Comparison of ENCODE assay signal across 1 cellular context in genomic region chr7:28481131-28481926, GRCh38.
A peak's percentile ranks its signal among the peaks of the same experiment; 100 is the strongest.
TF ChIP-seq lines count a peak whose summit lies in the region.

No MANE protein-coding gene starts in this region.

TF ChIP-seq in GM12878, 131 proteins besides CTCF, POLR2A, EP300 and RAD21 (continued from another document and continues in another):
- TF ChIP-seq ZNF687 (IDR thresholded peaks at IDR 0.05) (peak; percentile 69), HSF1 (IDR thresholded peaks at IDR 0.05; ENCODE audit: low read depth, low read length) (no peak), USF2 (IDR thresholded peaks at IDR 0.05; ENCODE audit: borderline replicate concordance, low read depth, low read length) (no peak), ZSCAN29 (IDR thresholded peaks at IDR 0.05) (no peak), JUNB (IDR thresholded peaks at IDR 0.05) (peak; percentile 94), SREBF2 (IDR thresholded peaks at IDR 0.05; ENCODE audit: low read length) (no peak), GABPA (IDR thresholded peaks at IDR 0.05; ENCODE audit: low read depth) (peak; percentile 59; the same call in 1 of the 2 replicates), CEBPZ (IDR thresholded peaks at IDR 0.05; ENCODE audit: low read depth, low read length) (no peak), ZBTB40 (IDR thresholded peaks at IDR 0.05; ENCODE audit: borderline replicate concordance) (no peak), POLR2AphosphoS5 (IDR thresholded peaks at IDR 0.05; ENCODE audit: low read length) (no peak), LARP7 (IDR thresholded peaks at IDR 0.05) (no peak), ZNF217 (IDR thresholded peaks at IDR 0.05) (peak; percentile 47; the same call in 1 of the 2 replicates), JUND (IDR thresholded peaks at IDR 0.05; ENCODE audit: low read depth, low read length) (0 out of 2 replicates have a peak, but pooled peaks have one; percentile 49), FOXK2 (IDR thresholded peaks at IDR 0.05) (no peak), SMAD5 (IDR thresholded peaks at IDR 0.05; ENCODE audit: low read depth) (peak; percentile 76), RCOR1 (conservative IDR thresholded peaks at IDR 0.05; ENCODE audit: low read depth, low read length) (peak; percentile 76; the same call in 1 of the 2 replicates), TBL1XR1 (IDR thresholded peaks at IDR 0.05; ENCODE audit: low read depth, low read length) (peak; percentile 99), USF1 (IDR thresholded peaks at IDR 0.05; ENCODE audit: borderline replicate concordance, extremely low read length, insufficient read depth, low read depth, low read length) (no peak), WRNIP1 (IDR thresholded peaks at IDR 0.05; ENCODE audit: borderline replicate concordance, low read depth, low read length) (no peak), RFX5 (IDR thresholded peaks at IDR 0.05; ENCODE audit: low read depth, low read length) (no peak), RUNX3 (IDR thresholded peaks at IDR 0.05; ENCODE audit: low read length) (peak; percentile 99), STAT3 (IDR thresholded peaks at IDR 0.05; ENCODE audit: low read depth, low read length) (peak; percentile 90), E2F8 (IDR thresholded peaks at IDR 0.05; ENCODE audit: low read depth, partially characterized antibody) (peak; percentile 32), MYB (IDR thresholded peaks at IDR 0.05; ENCODE audit: borderline replicate concordance, low read depth, low read length) (no peak), ZNF622 (IDR thresholded peaks at IDR 0.05) (no peak), POLR2AphosphoS2 (IDR thresholded peaks at IDR 0.05; ENCODE audit: low read depth, low read length) (no peak), CUX1 (IDR thresholded peaks at IDR 0.05; ENCODE audit: insufficient replicate concordance, low read depth, low read length) (peak; percentile 38), HDGF (IDR thresholded peaks at IDR 0.05) (peak; percentile 68; the same call in 1 of the 2 replicates), ASH2L (IDR thresholded peaks at IDR 0.05; ENCODE audit: borderline replicate concordance, low read depth) (no peak), ZNF274 (IDR thresholded peaks at IDR 0.05; ENCODE audit: insufficient read depth, insufficient read length) (no peak)
